21 cellular contexts compared by ENCODE assay signal in genomic region chr18:78323453-78324230, GRCh38.
DNase-seq lines count a peak whose midpoint lies in the region; ATAC-seq, FAIRE-seq and TF ChIP-seq lines count a peak whose summit lies in the region.
"Had no signal": no experiment of that assay in that cellular context is flagged by ENCODE, and none has a peak within 500 bp of the region (broad histone marks: within the 10 kb centered on the region; RNA-seq: fewer than 3 reads in every experiment).

No MANE protein-coding gene starts in this region.

- TF ChIP-seq POLR2A in HepG2 (IDR thresholded peaks at IDR 0.05; ENCODE audit: insufficient read depth in 1 of 2, low read depth in 2 of 2, low read length in 2 of 2) = no peak
- no peak for TF ChIP-seq POLR2A in right lobe of liver (IDR thresholded peaks at IDR 0.05)

- H3K4me3 ChIP-seq in HepG2 (replicated peaks in 1 of 3; ENCODE audit: insufficient read depth in 1 of 3, low read depth in 2 of 3, low read length in 3 of 3) (no peak overlapping the region), right lobe of liver (no peak overlapping the region), WERI-Rb-1 (ENCODE audit: low read depth, low read length) (no peak overlapping the region)
- H3K4me3 ChIP-seq: BLaER1 had no signal

- in situ Hi-C loops in HepG2 (cut with HindIII; ENCODE audit: extremely low pct_ligation_motif_present, low pct_unique_long_range_greater_than_20kb) = no loop called here

- FAIRE-seq in HepG2 (lab: Jason Lieb, UNC) = no peak
- FAIRE-seq: A204.1, D721Med, G401.6, GM12892 had no signal

- H2AFZ ChIP-seq in HepG2 (ENCODE audit: low read length) = no peak overlapping the region

- TF ChIP-seq CTCF in HepG2 (CRISPR knock-in tag; IDR thresholded peaks at IDR 0.05) (no peak), right lobe of liver (IDR thresholded peaks at IDR 0.05) (no peak), WERI-Rb-1 (IDR thresholded peaks at IDR 0.05; ENCODE audit: low read depth, low read length) (no peak)

- H3K27ac ChIP-seq in HepG2 (ENCODE audit: extremely low read length, insufficient read depth, low read length) (no peak overlapping the region), right lobe of liver (no peak overlapping the region), WERI-Rb-1 (peak overlapping the region; percentile 59)
- H3K27ac ChIP-seq: BLaER1, C4-2B had no signal

- intact Hi-C loops in HepG2 (cut with micrococcal nuclease; ENCODE audit: unreplicated experiment) (no loop called here), right lobe of liver (cut with DNase I) (no loop called here)

- no peak for DNase-seq in HepG2 (ENCODE audit: low spot score)
- no peak for DNase-seq in right lobe of liver
- DNase-seq in WERI-Rb-1 = peak; percentile 67
- DNase-seq in left kidney (ENCODE audit: low read depth, low spot score) = peak; percentile 61
- DNase-seq in retina = peak; percentile 14
- no peak for DNase-seq in NOMO-1 (lab: John Stamatoyannopoulos, UW; ENCODE audit: unreplicated experiment in 2 of 2)
- no peak for DNase-seq in stimulated activated CD4-positive, alpha-beta T cell treated with anti-CD3 and anti-CD28 coated beads, Interleukin-4, amount 100 ng/mL, for 4 hours
- DNase-seq: CD4-positive, CD25-positive, alpha-beta regulatory T cell; CD8-positive, alpha-beta T cell; DMS 273 treated with DMSO at 0.1 percent for 48 hours; DND-41; GOT3; H7; HCEC 1CT had no signal

- H3K27me3 ChIP-seq in HepG2 (ENCODE audit: control insufficient read depth in 1 of 2, insufficient read depth in 2 of 2, low read length in 2 of 2) (peaks cover 0 to 5% of the 10 kb centered on the region in 2 experiments; a peak in 2 of 5 replicates), right lobe of liver (no peaks in the 10 kb centered on the region), WERI-Rb-1 (ENCODE audit: insufficient read depth, low read depth, severe bottlenecking) (no peaks in the 10 kb centered on the region)
- H3K27me3 ChIP-seq: BLaER1 had no signal

- no peak overlapping the region for H3K4me2 ChIP-seq in HepG2 (ENCODE audit: low read depth, low read length)
- H3K4me2 ChIP-seq: BLaER1 had no signal

- H3K9me3 ChIP-seq in HepG2 (ENCODE audit: low read length) (no peaks in the 10 kb centered on the region), right lobe of liver (no peaks in the 10 kb centered on the region), WERI-Rb-1 (ENCODE audit: severe bottlenecking) (no peaks in the 10 kb centered on the region)
- H3K9me3 ChIP-seq: BLaER1 had no signal

- no peaks in the 10 kb centered on the region for H3K79me2 ChIP-seq in HepG2 (ENCODE audit: insufficient read depth, low read length)

- BruUV-seq in HepG2 (replicated peaks; lab: Mats Ljungman, UMichigan) = no TSS peak

- TF ChIP-seq EP300 in HepG2 (IDR thresholded peaks at IDR 0.05; ENCODE audit: low read depth in 2 of 2, low read length in 2 of 2) (no peak), HepG2 (CRISPR knock-in tag; IDR thresholded peaks at IDR 0.05; ENCODE audit: borderline replicate concordance) (no peak)

- no peak overlapping the region for H3K9ac ChIP-seq in HepG2 (ENCODE audit: insufficient read depth, low read depth, low read length)
- H3K9ac ChIP-seq: BLaER1 had no signal

- 27% methylated on average over 16 of the region's 16 CpGs for WGBS in HepG2 (ENCODE audit: low lambda C conversion rate)
- whole genome bisulfite sequencing in right lobe of liver (ENCODE audit: insufficient coverage, low coverage, low lambda C conversion rate, missing lambda C conversion rate) = 63% methylated on average over 16 of the region's 16 CpGs

- H3K4me1 ChIP-seq in HepG2 (ENCODE audit: insufficient read depth, low read length) = no peaks in the 10 kb centered on the region
- no peaks in the 10 kb centered on the region for H3K4me1 ChIP-seq in right lobe of liver
- H3K4me1 ChIP-seq: BLaER1 had no signal

- CTCF ChIA-PET in HepG2 (lab: Yijun Ruan, JAX; ENCODE audit: low intra/inter-chr PET ratio, low total read pairs) = no interaction called here

- ATAC-seq in HepG2 = no peak
- no peak for ATAC-seq in right lobe of liver
- no peak for ATAC-seq in HG02885 (IDR thresholded peaks at IDR 0.05; ENCODE audit: poor library complexity, unreplicated experiment)
- ATAC-seq: CD8-positive, alpha-beta T cell had no signal

- no peak for TF ChIP-seq RAD21 in HepG2 (CRISPR knock-in tag; IDR thresholded peaks at IDR 0.05)

- no peaks in the 10 kb centered on the region for H4K20me1 ChIP-seq in HepG2 (ENCODE audit: insufficient read depth, low read length)
- H4K20me1 ChIP-seq: BLaER1 had no signal

- H3K36me3 ChIP-seq in HepG2 (replicated peaks in 1 of 2; ENCODE audit: control insufficient read depth in 1 of 2, insufficient read depth in 2 of 2, low read length in 2 of 2) (no peaks in the 10 kb centered on the region), right lobe of liver (no peaks in the 10 kb centered on the region), WERI-Rb-1 (no peaks in the 10 kb centered on the region)
- H3K36me3 ChIP-seq: BLaER1 had no signal

- POLR2A ChIA-PET in HepG2 (lab: Yijun Ruan, JAX) = no interaction called here

TF ChIP-seq in HepG2, 621 proteins besides CTCF, POLR2A, EP300 and RAD21:
- TF ChIP-seq, protein P1, sequence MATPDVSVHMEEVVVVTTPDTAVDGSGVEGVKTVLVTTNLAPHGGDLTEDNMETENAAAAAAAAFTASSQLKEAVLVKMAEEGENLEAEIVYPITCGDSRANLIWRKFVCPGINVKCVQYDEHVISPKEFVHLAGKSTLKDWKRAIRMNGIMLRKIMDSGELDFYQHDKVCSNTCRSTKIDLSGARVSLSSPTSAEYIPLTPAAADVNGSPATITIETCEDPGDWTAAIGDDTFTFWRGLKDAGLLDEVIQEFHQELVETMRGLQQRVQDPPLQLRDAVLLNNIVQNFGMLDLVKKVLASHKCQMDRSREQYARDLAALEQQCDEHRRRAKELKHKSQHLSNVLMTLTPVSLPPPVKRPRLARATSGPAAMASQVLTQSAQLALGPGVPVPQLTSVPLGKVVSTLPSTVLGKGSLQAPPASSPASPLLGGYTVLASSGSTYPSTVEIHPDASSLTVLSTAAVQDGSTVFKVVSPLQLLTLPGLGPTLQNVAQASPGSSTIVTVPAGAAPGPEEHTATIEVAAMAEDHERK (CRISPR knock-in tag; IDR thresholded peaks at IDR 0.05; ENCODE audit: low read depth) = no peak
- no peak for TF ChIP-seq ZBTB26 (CRISPR knock-in tag; IDR thresholded peaks at IDR 0.05; ENCODE audit: borderline replicate concordance)
- TF ChIP-seq ZNF768 (CRISPR knock-in tag; IDR thresholded peaks at IDR 0.05) = peak; percentile 35; the same call in 1 of the 2 replicates

Comparison
In these comparisons a context has a peak if more than half of its experiments do, and no peak if none do; other contexts are left out.
1. DNase-seq: peak in WERI-Rb-1 (single experiment), left kidney (single experiment) and retina (single experiment); none in HepG2 (single experiment), right lobe of liver (0 of 3), NOMO-1 (0 of 2) and stimulated activated CD4-positive, alpha-beta T cell treated with anti-CD3 and anti-CD28 coated beads, Interleukin-4, amount 100 ng/mL, for 4 hours (0 of 2).